Comparison of ENCODE assay signal across 8 cellular contexts in genomic region chr22:23767303-23767672, GRCh38. TPM values are rescaled to one million over a fixed set of nuclear protein-coding genes. Genes with fewer than 3 reads are reported as not detected.
DNase-seq lines count a peak whose midpoint lies in the region; ATAC-seq and TF ChIP-seq lines count a peak whose summit lies in the region.

No MANE protein-coding gene starts in this region.

- in situ Hi-C loops in HAP-1 (cut with MboI; ENCODE audit: low sequenced_read_pairs): no loop called here

- peak overlapping the region; percentile 99 for H3K4me2 ChIP-seq in hepatocyte

- H3K4me1 ChIP-seq in HAP-1 (peaks cover 8% of the 10 kb centered on the region), hepatocyte (ENCODE audit: insufficient read depth) (peaks cover 23% of the 10 kb centered on the region), skeletal muscle tissue (ENCODE audit: control insufficient read depth in 3 of 3, insufficient read depth in 3 of 3, low read length in 3 of 3) (peaks cover 40 to 62% (median 54%) of the 10 kb centered on the region in 3 donors)

- DNase-seq in HAP-1 (ENCODE audit: low spot score in 2 of 2) (no peak), hepatocyte (ENCODE audit: low spot score) (no peak), SHP77 treated with DMSO at 0.1 percent for 48 hours (lab: John Stamatoyannopoulos, UW) (no peak), medulla oblongata (ENCODE audit: extremely low spot score) (no peak)
- no peak for DNase-seq in activated T-helper 2 cell treated with anti-CD3 and anti-CD28 coated beads, Interferon-gamma antibody, Interleukin-2, Interleukin-4, amounts not matched to agents 10 μg/mL and 5 μg/mL and 100 μg/mL, durations not matched to agents 14 hours and 24 hours and 36 hours (ENCODE audit: low spot score)
- DNase-seq in activated CD4-positive, alpha-beta T cell treated with anti-CD3 and anti-CD28 coated beads for 4 hours: no peak

- H3K9me3 Mint-ChIP-seq in activated T-helper 2 cell treated with anti-CD3 and anti-CD28 coated beads, Interferon-gamma antibody, Interleukin-2, Interleukin-4, amounts not matched to agents 10 μg/mL and 5 μg/mL and 100 μg/mL, durations not matched to agents 14 hours and 24 hours and 36 hours: no peaks in the 10 kb centered on the region

- H3K4me3 Mint-ChIP-seq in activated T-helper 2 cell treated with anti-CD3 and anti-CD28 coated beads, Interferon-gamma antibody, Interleukin-2, Interleukin-4, amounts not matched to agents 10 μg/mL and 5 μg/mL and 100 μg/mL, durations not matched to agents 14 hours and 24 hours and 36 hours (ENCODE audit: low read depth): peak overlapping the region; percentile 75

- H3K4me1 Mint-ChIP-seq in activated T-helper 2 cell treated with anti-CD3 and anti-CD28 coated beads, Interferon-gamma antibody, Interleukin-2, Interleukin-4, amounts not matched to agents 10 μg/mL and 5 μg/mL and 100 μg/mL, durations not matched to agents 14 hours and 24 hours and 36 hours (ENCODE audit: low read depth): peaks cover 20% of the 10 kb centered on the region

- intact Hi-C loops in activated T-helper 2 cell treated with anti-CD3 and anti-CD28 coated beads, Interferon-gamma antibody, Interleukin-2, Interleukin-4, amounts not matched to agents 10 μg/mL and 5 μg/mL and 100 μg/mL, durations not matched to agents 14 hours and 24 hours and 36 hours (cut with micrococcal nuclease): loop anchor here (2.0 kb wide), 2 partner anchors 82 to 140 kb away; no protein-coding TSS in a partner anchor

- no peaks in the 10 kb centered on the region for H4K20me1 ChIP-seq in hepatocyte (ENCODE audit: insufficient read depth, poor library complexity, severe bottlenecking)

- H3K9me3 ChIP-seq in HAP-1 (no peaks in the 10 kb centered on the region), hepatocyte (ENCODE audit: low read depth) (no peaks in the 10 kb centered on the region), skeletal muscle tissue (ENCODE audit: control insufficient read depth in 3 of 3, low read length in 3 of 3) (no peaks in the 10 kb centered on the region)

- ATAC-seq in HG02852 (IDR thresholded peaks at IDR 0.05; ENCODE audit: unreplicated experiment): no peak

- H3K27ac ChIP-seq in hepatocyte (peak overlapping the region; percentile 86), skeletal muscle tissue (ENCODE audit: low read depth, low read length) (peak overlapping the region; percentile 99)

- peaks cover 13% of the 10 kb centered on the region for H3K36me3 Mint-ChIP-seq in activated T-helper 2 cell treated with anti-CD3 and anti-CD28 coated beads, Interferon-gamma antibody, Interleukin-2, Interleukin-4, amounts not matched to agents 10 μg/mL and 5 μg/mL and 100 μg/mL, durations not matched to agents 14 hours and 24 hours and 36 hours (ENCODE audit: low read depth)

- H3K27me3 Mint-ChIP-seq in activated T-helper 2 cell treated with anti-CD3 and anti-CD28 coated beads, Interferon-gamma antibody, Interleukin-2, Interleukin-4, amounts not matched to agents 10 μg/mL and 5 μg/mL and 100 μg/mL, durations not matched to agents 14 hours and 24 hours and 36 hours (ENCODE audit: low read depth): peaks cover 2% of the 10 kb centered on the region

- H2AFZ ChIP-seq in hepatocyte: peak overlapping the region; percentile 99

- peaks cover 30% of the 10 kb centered on the region for H3K36me3 ChIP-seq in HAP-1 (replicated peaks)
- no peaks in the 10 kb centered on the region for H3K36me3 ChIP-seq in hepatocyte (replicated peaks; ENCODE audit: insufficient read depth, low read depth)
- peaks cover 3 to 21% (median 8%) of the 10 kb centered on the region in 3 donors for H3K36me3 ChIP-seq in skeletal muscle tissue (ENCODE audit: control insufficient read depth in 3 of 3, insufficient read depth in 3 of 3, low read length in 3 of 3)

- TF ChIP-seq CTCF in hepatocyte (IDR thresholded peaks at IDR 0.05; ENCODE audit: poor library complexity): no peak

- H3K9me2 ChIP-seq in hepatocyte (replicated peaks; ENCODE audit: insufficient read depth): no peaks in the 10 kb centered on the region

- H3K27me3 ChIP-seq in HAP-1 (ENCODE audit: low read depth) (no peaks in the 10 kb centered on the region), hepatocyte (no peaks in the 10 kb centered on the region), skeletal muscle tissue (ENCODE audit: control insufficient read depth in 3 of 3, insufficient read depth in 3 of 3, low read length in 3 of 3) (no peaks in the 10 kb centered on the region)

- H3K27ac Mint-ChIP-seq in activated T-helper 2 cell treated with anti-CD3 and anti-CD28 coated beads, Interferon-gamma antibody, Interleukin-2, Interleukin-4, amounts not matched to agents 10 μg/mL and 5 μg/mL and 100 μg/mL, durations not matched to agents 14 hours and 24 hours and 36 hours: peak overlapping the region; percentile 67

- WGBS in hepatocyte (ENCODE audit: low lambda C conversion rate, missing lambda C conversion rate): 10% methylated on average over 13 of the region's 27 CpGs

- H3K4me3 ChIP-seq in HAP-1: peak overlapping the region; percentile 96
- H3K4me3 ChIP-seq in hepatocyte: peak overlapping the region; percentile 85
- H3K4me3 ChIP-seq in skeletal muscle tissue (ENCODE audit: low read length in 3 of 3): peak overlapping the region; percentile 82 to 96 (median 95)

- peak overlapping the region; percentile 96 to 100 (median 98) for H3K9ac ChIP-seq in skeletal muscle tissue (ENCODE audit: low read depth in 1 of 3, low read length in 3 of 3)

- peaks cover 2% of the 10 kb centered on the region for H3K79me2 ChIP-seq in hepatocyte

RNA-seq across cellular contexts. Expression of gene CHCHD10, which starts 0.5 kb away (rescaled TPM):
- total RNA-seq in activated T-helper 2 cell treated with anti-CD3 and anti-CD28 coated beads, Interferon-gamma antibody, Interleukin-2, Interleukin-4, amounts not matched to agents 10 μg/mL and 5 μg/mL and 100 μg/mL, durations not matched to agents 14 hours and 24 hours and 36 hours: 108 and 111 TPM in 2 replicates
- 4.0 and 36.5 TPM in 2 replicates for total RNA-seq in hepatocyte
- polyA plus RNA-seq in hepatocyte: 53.0 and 68.1 TPM in 2 replicates
- total RNA-seq in skeletal muscle tissue: 3.7 TPM

RNA-seq across cellular contexts. Expression of gene C22orf15, which starts 4.5 kb away (rescaled TPM):
- total RNA-seq in activated T-helper 2 cell treated with anti-CD3 and anti-CD28 coated beads, Interferon-gamma antibody, Interleukin-2, Interleukin-4, amounts not matched to agents 10 μg/mL and 5 μg/mL and 100 μg/mL, durations not matched to agents 14 hours and 24 hours and 36 hours: 0.23 and 0.52 TPM in 2 replicates
- total RNA-seq in hepatocyte: not detected in 2 replicates
- polyA plus RNA-seq in hepatocyte: 0.35 and 0.37 TPM in 2 replicates
- not detected for total RNA-seq in skeletal muscle tissue

RNA-seq across cellular contexts. Expression of gene MMP11, which starts 5.4 kb away (rescaled TPM):
- total RNA-seq in activated T-helper 2 cell treated with anti-CD3 and anti-CD28 coated beads, Interferon-gamma antibody, Interleukin-2, Interleukin-4, amounts not matched to agents 10 μg/mL and 5 μg/mL and 100 μg/mL, durations not matched to agents 14 hours and 24 hours and 36 hours: 0.87 and 1.0 TPM in 2 replicates
- total RNA-seq in hepatocyte (27.9 and 36.2 TPM in 2 replicates), skeletal muscle tissue (6.3 TPM)
- 22.8 and 25.2 TPM in 2 replicates for polyA plus RNA-seq in hepatocyte

RNA-seq across cellular contexts. Expression of gene VPREB3, which starts 13.1 kb away (rescaled TPM):
- total RNA-seq in activated T-helper 2 cell treated with anti-CD3 and anti-CD28 coated beads, Interferon-gamma antibody, Interleukin-2, Interleukin-4, amounts not matched to agents 10 μg/mL and 5 μg/mL and 100 μg/mL, durations not matched to agents 14 hours and 24 hours and 36 hours: 0.55 TPM in 1 of 2 replicates, not detected in the other
- total RNA-seq in hepatocyte: not detected in 2 replicates
- not detected in 2 replicates for polyA plus RNA-seq in hepatocyte
- not detected for total RNA-seq in skeletal muscle tissue

RNA-seq across cellular contexts. Expression of gene ZNF70, which starts 16.4 kb away (rescaled TPM):
- 2.7 and 2.9 TPM in 2 replicates for total RNA-seq in activated T-helper 2 cell treated with anti-CD3 and anti-CD28 coated beads, Interferon-gamma antibody, Interleukin-2, Interleukin-4, amounts not matched to agents 10 μg/mL and 5 μg/mL and 100 μg/mL, durations not matched to agents 14 hours and 24 hours and 36 hours
- total RNA-seq in hepatocyte: 4.6 and 5.2 TPM in 2 replicates
- polyA plus RNA-seq in hepatocyte: 1.3 and 2.3 TPM in 2 replicates
- total RNA-seq in skeletal muscle tissue: 3.1 TPM
